Comparison of ENCODE assay signal across 17 cellular contexts in genomic region chr12:22530-23201, GRCh38. TPM values are rescaled to one million over a fixed set of nuclear protein-coding genes. Genes with fewer than 3 reads are reported as not detected.
A peak's percentile ranks its signal among the peaks of the same experiment; 100 is the strongest.
DNase-seq lines count a peak whose midpoint lies in the region; TF ChIP-seq lines count a peak whose summit lies in the region.
"Had no signal": no experiment of that assay in that cellular context is flagged by ENCODE, and none has a peak within 500 bp of the region (broad histone marks: within the 10 kb centered on the region; RNA-seq: fewer than 3 reads in every experiment).

No MANE protein-coding gene starts in this region.

- no peak for TF ChIP-seq EP300 in transverse colon (IDR thresholded peaks at IDR 0.05; ENCODE audit: low read depth)

- 81 to 88% methylated on average over 3 to 12 of the region's 12 CpGs for WGBS in transverse colon (ENCODE audit: low coverage in 1 of 2), 2 donors

- no peak overlapping the region for H3K27ac ChIP-seq in CD4-positive, alpha-beta memory T cell (ENCODE audit: low read depth, low read length)
- no peak overlapping the region for H3K27ac ChIP-seq in transverse colon
- H3K27ac ChIP-seq: GM23248, SJSA1 had no signal

- no peak for TF ChIP-seq POLR2A in transverse colon (IDR thresholded peaks at IDR 0.05)

- in situ Hi-C loops in transverse colon (cut with MboI; ENCODE audit: low pct_ligation_motif_present in 1 of 4, low pct_unique_long_range_greater_than_20kb in 1 of 4, low sequenced_read_pairs in 3 of 4): no loop called here

- POLR2A ChIA-PET in CD4-positive, alpha-beta memory T cell (lab: Charles Lee; ENCODE audit: partially characterized antibody): no interaction called here

- H3K4me3 ChIP-seq in CD4-positive, alpha-beta memory T cell (ENCODE audit: low read length in 2 of 2): no peak overlapping the region
- no peak overlapping the region for H3K4me3 ChIP-seq in transverse colon
- H3K4me3 ChIP-seq: GM23248, mucosa of descending colon, SJSA1, tibial nerve had no signal

- peaks cover 9% of the 10 kb centered on the region for H3K4me1 ChIP-seq in CD4-positive, alpha-beta memory T cell (ENCODE audit: insufficient read depth, low read length)
- H3K4me1 ChIP-seq in transverse colon: no peaks in the 10 kb centered on the region
- H3K4me1 ChIP-seq: SJSA1 had no signal

- intact Hi-C loops in CD4-positive, alpha-beta memory T cell (cut with micrococcal nuclease): no loop called here
- intact Hi-C loops in dendritic cell treated with granulocyte-macrophage colony-stimulating factor and Interleukin-4, amounts not matched to agents 40 ng/mL and 50 ng/mL, for 4 days (cut with micrococcal nuclease): no loop called here
- intact Hi-C loops in transverse colon (cut with DNase I; ENCODE audit: low total_unique reads): no loop called here
- intact Hi-C loops in activated T-helper 2 cell treated with anti-CD3 and anti-CD28 coated beads, Interferon-gamma antibody, Interleukin-2, Interleukin-4, amounts not matched to agents 10 μg/mL and 5 μg/mL and 100 μg/mL, durations not matched to agents 14 hours and 24 hours and 36 hours (cut with micrococcal nuclease): no loop called here

- peaks cover 16% of the 10 kb centered on the region for H3K36me3 ChIP-seq in CD4-positive, alpha-beta memory T cell (ENCODE audit: insufficient read depth, low read length)
- H3K36me3 ChIP-seq in transverse colon: peaks cover 0 to 3% (median 0%) of the 10 kb centered on the region in 4 donors

- CTCF ChIA-PET in CD4-positive, alpha-beta memory T cell (lab: Charles Lee; ENCODE audit: partially characterized antibody): no interaction called here

- no peaks in the 10 kb centered on the region for H3K27me3 ChIP-seq in CD4-positive, alpha-beta memory T cell (ENCODE audit: insufficient read depth, low read length)
- H3K27me3 ChIP-seq in transverse colon: no peaks in the 10 kb centered on the region
- H3K27me3 ChIP-seq: SJSA1, tibial nerve had no signal

- no peaks in the 10 kb centered on the region for H3K9me3 ChIP-seq in CD4-positive, alpha-beta memory T cell (ENCODE audit: control insufficient read depth in 1 of 2, low read length in 2 of 2)
- no peaks in the 10 kb centered on the region for H3K9me3 ChIP-seq in transverse colon
- H3K9me3 ChIP-seq: mucosa of descending colon, SJSA1, tibial nerve had no signal

- H3K9me3 Mint-ChIP-seq in CD4-positive, alpha-beta memory T cell: no peaks in the 10 kb centered on the region
- no peaks in the 10 kb centered on the region for H3K9me3 Mint-ChIP-seq in dendritic cell treated with granulocyte-macrophage colony-stimulating factor and Interleukin-4, amounts not matched to agents 40 ng/mL and 50 ng/mL, for 4 days
- H3K9me3 Mint-ChIP-seq in osteocyte (ENCODE audit: unreplicated experiment): no peaks in the 10 kb centered on the region
- H3K9me3 Mint-ChIP-seq in activated T-helper 2 cell treated with anti-CD3 and anti-CD28 coated beads, Interferon-gamma antibody, Interleukin-2, Interleukin-4, amounts not matched to agents 10 μg/mL and 5 μg/mL and 100 μg/mL, durations not matched to agents 14 hours and 24 hours and 36 hours: no peaks in the 10 kb centered on the region

- peaks cover 16 to 27% of the 10 kb centered on the region in 2 donors for H3K36me3 Mint-ChIP-seq in CD4-positive, alpha-beta memory T cell
- H3K36me3 Mint-ChIP-seq in dendritic cell treated with granulocyte-macrophage colony-stimulating factor and Interleukin-4, amounts not matched to agents 40 ng/mL and 50 ng/mL, for 4 days (ENCODE audit: low read depth): peaks cover 52% of the 10 kb centered on the region
- peaks cover 14% of the 10 kb centered on the region for H3K36me3 Mint-ChIP-seq in osteocyte (ENCODE audit: unreplicated experiment)
- H3K36me3 Mint-ChIP-seq in activated T-helper 2 cell treated with anti-CD3 and anti-CD28 coated beads, Interferon-gamma antibody, Interleukin-2, Interleukin-4, amounts not matched to agents 10 μg/mL and 5 μg/mL and 100 μg/mL, durations not matched to agents 14 hours and 24 hours and 36 hours (ENCODE audit: low read depth): peaks cover 22% of the 10 kb centered on the region

- H3K4me1 Mint-ChIP-seq in CD4-positive, alpha-beta memory T cell: peaks cover 10 to 25% (median 19%) of the 10 kb centered on the region in 4 donors
- peaks cover 29% of the 10 kb centered on the region for H3K4me1 Mint-ChIP-seq in dendritic cell treated with granulocyte-macrophage colony-stimulating factor and Interleukin-4, amounts not matched to agents 40 ng/mL and 50 ng/mL, for 4 days (ENCODE audit: low read depth)
- H3K4me1 Mint-ChIP-seq in osteocyte (ENCODE audit: unreplicated experiment): no peaks in the 10 kb centered on the region
- peaks cover 11% of the 10 kb centered on the region for H3K4me1 Mint-ChIP-seq in activated T-helper 2 cell treated with anti-CD3 and anti-CD28 coated beads, Interferon-gamma antibody, Interleukin-2, Interleukin-4, amounts not matched to agents 10 μg/mL and 5 μg/mL and 100 μg/mL, durations not matched to agents 14 hours and 24 hours and 36 hours (ENCODE audit: low read depth)

- no peaks in the 10 kb centered on the region for H3K27me3 Mint-ChIP-seq in CD4-positive, alpha-beta memory T cell
- H3K27me3 Mint-ChIP-seq in dendritic cell treated with granulocyte-macrophage colony-stimulating factor and Interleukin-4, amounts not matched to agents 40 ng/mL and 50 ng/mL, for 4 days: peaks cover 4% of the 10 kb centered on the region
- H3K27me3 Mint-ChIP-seq in osteocyte (ENCODE audit: unreplicated experiment): no peaks in the 10 kb centered on the region
- no peaks in the 10 kb centered on the region for H3K27me3 Mint-ChIP-seq in activated T-helper 2 cell treated with anti-CD3 and anti-CD28 coated beads, Interferon-gamma antibody, Interleukin-2, Interleukin-4, amounts not matched to agents 10 μg/mL and 5 μg/mL and 100 μg/mL, durations not matched to agents 14 hours and 24 hours and 36 hours (ENCODE audit: low read depth)
- H3K27me3 Mint-ChIP-seq: activated CD8-positive, alpha-beta memory T cell treated with anti-CD3 and anti-CD28 coated beads, Interleukin-2, amount 10 ng/mL, durations not matched to agents 7 days and 5 days had no signal

- peak overlapping the region in 5 of 7 donors; percentile 1 to 76 (median 43) for H3K27ac Mint-ChIP-seq in CD4-positive, alpha-beta memory T cell
- H3K27ac Mint-ChIP-seq in dendritic cell treated with granulocyte-macrophage colony-stimulating factor and Interleukin-4, amounts not matched to agents 40 ng/mL and 50 ng/mL, for 4 days: peak overlapping the region; percentile 65
- H3K27ac Mint-ChIP-seq in osteocyte (ENCODE audit: unreplicated experiment): no peak overlapping the region
- H3K27ac Mint-ChIP-seq in activated T-helper 2 cell treated with anti-CD3 and anti-CD28 coated beads, Interferon-gamma antibody, Interleukin-2, Interleukin-4, amounts not matched to agents 10 μg/mL and 5 μg/mL and 100 μg/mL, durations not matched to agents 14 hours and 24 hours and 36 hours: no peak overlapping the region
- H3K27ac Mint-ChIP-seq: activated CD8-positive, alpha-beta memory T cell treated with anti-CD3 and anti-CD28 coated beads, Interleukin-2, amount 10 ng/mL, durations not matched to agents 7 days and 5 days had no signal

- DNase-seq in CD4-positive, alpha-beta memory T cell: no peak
- DNase-seq in GM20000 (ENCODE audit: low spot score) (peak; percentile 15), osteocyte (ENCODE audit: extremely low spot score, unreplicated experiment) (peak; percentile 70), transverse colon (no peak), medulla oblongata (ENCODE audit: extremely low spot score) (no peak)
- DNase-seq in activated T-helper 2 cell treated with anti-CD3 and anti-CD28 coated beads, Interferon-gamma antibody, Interleukin-2, Interleukin-4, amounts not matched to agents 10 μg/mL and 5 μg/mL and 100 μg/mL, durations not matched to agents 14 hours and 24 hours and 36 hours (ENCODE audit: low spot score): no peak
- DNase-seq: activated CD8-positive, alpha-beta memory T cell treated with anti-CD3 and anti-CD28 coated beads, Interleukin-2, amount 10 ng/mL, durations not matched to agents 7 days and 5 days; activated naive CD4-positive, alpha-beta T cell treated with anti-CD3 and anti-CD28 coated beads, Interleukin-2, amount 50 U/mL, for 16 hours; GF-D8; GM23248; mucosa of descending colon; NCI-H1092; NCI-H345 had no signal

- H3K4me3 Mint-ChIP-seq in CD4-positive, alpha-beta memory T cell: no peak overlapping the region
- H3K4me3 Mint-ChIP-seq in dendritic cell treated with granulocyte-macrophage colony-stimulating factor and Interleukin-4, amounts not matched to agents 40 ng/mL and 50 ng/mL, for 4 days: peak overlapping the region; percentile 17
- no peak overlapping the region for H3K4me3 Mint-ChIP-seq in osteocyte (ENCODE audit: unreplicated experiment)
- no peak overlapping the region for H3K4me3 Mint-ChIP-seq in activated T-helper 2 cell treated with anti-CD3 and anti-CD28 coated beads, Interferon-gamma antibody, Interleukin-2, Interleukin-4, amounts not matched to agents 10 μg/mL and 5 μg/mL and 100 μg/mL, durations not matched to agents 14 hours and 24 hours and 36 hours (ENCODE audit: low read depth)
- H3K4me3 Mint-ChIP-seq: activated CD8-positive, alpha-beta memory T cell treated with anti-CD3 and anti-CD28 coated beads, Interleukin-2, amount 10 ng/mL, durations not matched to agents 7 days and 5 days had no signal

- TF ChIP-seq CTCF in GM20000 (IDR thresholded peaks at IDR 0.05; ENCODE audit: extremely low read depth, missing control alignments) (no peak), osteocyte (IDR thresholded peaks at IDR 0.05) (no peak), transverse colon (IDR thresholded peaks at IDR 0.05) (no peak)

RNA-seq across cellular contexts. Expression of gene IQSEC3, which starts 43.9 kb away (rescaled TPM):
- under 1 TPM; 0.84 to 0.91 TPM for total RNA-seq in CD4-positive, alpha-beta memory T cell
- not detected for polyA plus RNA-seq in CD4-positive, alpha-beta memory T cell
- total RNA-seq in osteocyte (0.37 and 0.56 TPM in 2 replicates), transverse colon (10 to 100 TPM in 1 of 4 donors, under 1 TPM in 2, not detected in 1; 0.16 to 35.4 (median 0.27) TPM)
- total RNA-seq in activated T-helper 2 cell treated with anti-CD3 and anti-CD28 coated beads, Interferon-gamma antibody, Interleukin-2, Interleukin-4, amounts not matched to agents 10 μg/mL and 5 μg/mL and 100 μg/mL, durations not matched to agents 14 hours and 24 hours and 36 hours: 0.25 and 0.44 TPM in 2 replicates
- total RNA-seq: bronchial epithelial cell, GM23248, SJSA1 had no signal
- polyA plus RNA-seq: GM23248 had no signal

Comparison
In these comparisons a context has a peak if more than half of its experiments do, and no peak if none do; other contexts are left out.
1. DNase-seq: peak in GM20000 (single experiment) and osteocyte (single experiment); none in CD4-positive, alpha-beta memory T cell (0 of 5), transverse colon (single experiment), activated T-helper 2 cell treated with anti-CD3 and anti-CD28 coated beads, Interferon-gamma antibody, Interleukin-2, Interleukin-4, amounts not matched to agents 10 μg/mL and 5 μg/mL and 100 μg/mL, durations not matched to agents 14 hours and 24 hours and 36 hours (single experiment) and medulla oblongata (single experiment).
2. H3K27ac Mint-ChIP-seq: peak in CD4-positive, alpha-beta memory T cell (5 of 7) and dendritic cell treated with granulocyte-macrophage colony-stimulating factor and Interleukin-4, amounts not matched to agents 40 ng/mL and 50 ng/mL, for 4 days (single experiment); none in osteocyte (single experiment) and activated T-helper 2 cell treated with anti-CD3 and anti-CD28 coated beads, Interferon-gamma antibody, Interleukin-2, Interleukin-4, amounts not matched to agents 10 μg/mL and 5 μg/mL and 100 μg/mL, durations not matched to agents 14 hours and 24 hours and 36 hours (single experiment).